ENCODE assay signal across 9 cellular contexts in the genomic region with DNA sequence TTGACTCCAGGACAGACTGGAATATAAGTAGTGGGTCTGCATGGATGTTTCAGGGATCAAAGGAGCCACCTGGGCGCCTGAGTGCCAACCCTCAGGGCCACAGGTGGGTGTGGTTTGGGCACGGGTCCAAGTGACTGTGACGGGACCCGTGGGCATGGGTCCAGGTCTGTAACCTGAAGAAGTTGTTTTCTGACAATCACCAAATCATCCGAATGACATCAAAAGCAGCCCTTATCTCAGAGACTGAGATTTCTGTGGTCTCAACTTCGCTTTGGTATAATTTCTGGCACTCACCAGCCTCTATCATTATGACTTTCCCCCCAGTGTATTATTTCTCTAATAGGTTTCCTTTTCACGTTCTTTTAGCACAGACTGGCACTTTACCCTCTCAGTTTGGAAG. TPM values are rescaled to one million over a fixed set of nuclear protein-coding genes. Genes with fewer than 3 reads are reported as not detected.
A peak's percentile ranks its signal among the peaks of the same experiment; 100 is the strongest.
DNase-seq lines count a peak whose midpoint lies in the region; ATAC-seq, FAIRE-seq and TF ChIP-seq lines count a peak whose summit lies in the region.
"Had no signal": no experiment of that assay in that cellular context is flagged by ENCODE, and none has a peak within 500 bp of the region (broad histone marks: within the 10 kb centered on the region; RNA-seq: fewer than 3 reads in every experiment).

No MANE protein-coding gene starts in this region.

- in situ Hi-C loops in SK-MEL-5 (cut with HindIII; ENCODE audit: low pct_unique_long_range_greater_than_20kb, low sequenced_read_pairs): no loop called here

- DNase-seq in activated CD4-positive, alpha-beta T cell treated with anti-CD3 and anti-CD28 coated beads for 36 hours: peak; percentile 78
- no peak for DNase-seq in activated CD4-positive, alpha-beta T cell treated with anti-CD3 and anti-CD28 coated beads, Interleukin-2, amount 10 ng/mL, durations not matched to agents 7 days and 5 days
- DNase-seq in SK-MEL-5 (ENCODE audit: low read depth, low spot score) (peak; percentile 22), epithelial cell of esophagus (ENCODE audit: low read depth) (peak; percentile 41), aorta (no peak), D721Med (ENCODE audit: insufficient read length, low spot score) (no peak), activated gamma-delta T cell (lab: John Stamatoyannopoulos, UW) (no peak)
- peak; percentile 84 for DNase-seq in stimulated activated CD8-positive, alpha-beta memory T cell treated with anti-CD3 and anti-CD28 coated beads, Interleukin-4, amount 100 ng/mL, for 48 hours

- peak overlapping the region; percentile 4 for H3K4me3 Mint-ChIP-seq in activated CD4-positive, alpha-beta T cell treated with anti-CD3 and anti-CD28 coated beads for 36 hours
- H3K4me3 Mint-ChIP-seq in activated CD4-positive, alpha-beta T cell treated with anti-CD3 and anti-CD28 coated beads, Interleukin-2, amount 10 ng/mL, durations not matched to agents 7 days and 5 days: no peak overlapping the region

- H3K9me3 Mint-ChIP-seq in activated CD4-positive, alpha-beta T cell treated with anti-CD3 and anti-CD28 coated beads for 36 hours (ENCODE audit: low read depth): no peaks in the 10 kb centered on the region
- no peaks in the 10 kb centered on the region for H3K9me3 Mint-ChIP-seq in activated CD4-positive, alpha-beta T cell treated with anti-CD3 and anti-CD28 coated beads, Interleukin-2, amount 10 ng/mL, durations not matched to agents 7 days and 5 days

- peak; percentile 71 for ATAC-seq in activated CD4-positive, alpha-beta T cell treated with anti-CD3 and anti-CD28 coated beads for 36 hours
- ATAC-seq in aorta (ENCODE audit: low FRiP score): no peak

- 53 to 54% methylated on average over 7 of the region's 7 CpGs for WGBS in aorta, 2 donors

- H3K27ac Mint-ChIP-seq in activated CD4-positive, alpha-beta T cell treated with anti-CD3 and anti-CD28 coated beads for 36 hours: peak overlapping the region; percentile 75
- no peak overlapping the region for H3K27ac Mint-ChIP-seq in activated CD4-positive, alpha-beta T cell treated with anti-CD3 and anti-CD28 coated beads, Interleukin-2, amount 10 ng/mL, durations not matched to agents 7 days and 5 days

- POLR2A ChIA-PET in activated CD4-positive, alpha-beta T cell treated with anti-CD3 and anti-CD28 coated beads for 36 hours (lab: Charles Lee): interaction anchor here (1.4 kb wide), 1 partner anchor 48 kb away, joined by 3 read pairs; no protein-coding TSS in a partner anchor
- POLR2A ChIA-PET in activated CD4-positive, alpha-beta T cell treated with anti-CD3 and anti-CD28 coated beads, Interleukin-2, amount 10 ng/mL, durations not matched to agents 7 days and 5 days (lab: Charles Lee): no interaction called here

- no peaks in the 10 kb centered on the region for H3K27me3 ChIP-seq in aorta (ENCODE audit: control insufficient read depth in 1 of 2, insufficient read depth in 2 of 2, low read length in 1 of 2)

- FAIRE-seq in D721Med (lab: Jason Lieb, UNC): no peak
- FAIRE-seq: frontal cortex had no signal

- TF ChIP-seq CTCF in epithelial cell of esophagus (IDR thresholded peaks at IDR 0.05; ENCODE audit: insufficient read depth, low read depth, low read length, missing control alignments) (no peak), D721Med (IDR thresholded peaks at IDR 0.05; ENCODE audit: insufficient read depth, missing control alignments) (no peak)

- H3K4me3 ChIP-seq in epithelial cell of esophagus (ENCODE audit: low read length): no peak overlapping the region
- H3K4me3 ChIP-seq in aorta (ENCODE audit: low read length in 2 of 2): no peak overlapping the region

- H3K9me3 ChIP-seq in aorta (ENCODE audit: control insufficient read depth, low read length): no peaks in the 10 kb centered on the region

- H3K27me3 Mint-ChIP-seq in activated CD4-positive, alpha-beta T cell treated with anti-CD3 and anti-CD28 coated beads for 36 hours: no peaks in the 10 kb centered on the region
- H3K27me3 Mint-ChIP-seq in activated CD4-positive, alpha-beta T cell treated with anti-CD3 and anti-CD28 coated beads, Interleukin-2, amount 10 ng/mL, durations not matched to agents 7 days and 5 days: no peaks in the 10 kb centered on the region

- CTCF ChIA-PET in activated CD4-positive, alpha-beta T cell treated with anti-CD3 and anti-CD28 coated beads for 36 hours (lab: Charles Lee): interaction anchor here (4.1 to 6.7 kb wide), 2 partner anchors 9 to 19 kb away, joined by 19 to 57 read pairs; no protein-coding TSS in a partner anchor
- CTCF ChIA-PET in activated CD4-positive, alpha-beta T cell treated with anti-CD3 and anti-CD28 coated beads, Interleukin-2, amount 10 ng/mL, durations not matched to agents 7 days and 5 days (lab: Charles Lee): interaction anchor here (1.0 to 1.5 kb wide), 2 partner anchors 10 to 19 kb away, joined by 3 to 5 read pairs; no protein-coding TSS in a partner anchor

- intact Hi-C loops in activated CD4-positive, alpha-beta T cell treated with anti-CD3 and anti-CD28 coated beads for 36 hours (cut with DNase I, micrococcal nuclease): loop anchor here (1.0 kb wide), 2 partner anchors 17 to 30 kb away; no protein-coding TSS in a partner anchor
- intact Hi-C loops in aorta (cut with DNase I): loop anchor here in 1 of 2 donors (10.0 kb wide), 1 partner anchor 572 kb away; a partner anchor contains a TSS

- H3K36me3 Mint-ChIP-seq in activated CD4-positive, alpha-beta T cell treated with anti-CD3 and anti-CD28 coated beads for 36 hours (ENCODE audit: low read depth): peaks cover 40% of the 10 kb centered on the region
- peaks cover 32% of the 10 kb centered on the region for H3K36me3 Mint-ChIP-seq in activated CD4-positive, alpha-beta T cell treated with anti-CD3 and anti-CD28 coated beads, Interleukin-2, amount 10 ng/mL, durations not matched to agents 7 days and 5 days (ENCODE audit: low read depth)

- peaks cover 9% of the 10 kb centered on the region in 2 donors for H3K36me3 ChIP-seq in aorta (ENCODE audit: control insufficient read depth in 1 of 2, insufficient read depth in 2 of 2, low read length in 1 of 2)

- no peak overlapping the region for H3K27ac ChIP-seq in aorta (ENCODE audit: low read depth in 1 of 2, low read length in 2 of 2)

- H3K4me1 ChIP-seq in aorta (ENCODE audit: control insufficient read depth in 1 of 2, insufficient read depth in 2 of 2, low read length in 2 of 2): no peaks in the 10 kb centered on the region

- H3K4me1 Mint-ChIP-seq in activated CD4-positive, alpha-beta T cell treated with anti-CD3 and anti-CD28 coated beads for 36 hours: peaks cover 31% of the 10 kb centered on the region
- peaks cover 7% of the 10 kb centered on the region for H3K4me1 Mint-ChIP-seq in activated CD4-positive, alpha-beta T cell treated with anti-CD3 and anti-CD28 coated beads, Interleukin-2, amount 10 ng/mL, durations not matched to agents 7 days and 5 days

RNA-seq across cellular contexts. Expression of a gene that starts 24.4 kb away (rescaled TPM):
- not detected for total RNA-seq in activated CD4-positive, alpha-beta T cell treated with anti-CD3 and anti-CD28 coated beads for 36 hours
- not detected for total RNA-seq in activated CD4-positive, alpha-beta T cell treated with anti-CD3 and anti-CD28 coated beads, Interleukin-2, amount 10 ng/mL, durations not matched to agents 7 days and 5 days
- total RNA-seq in SK-MEL-5 (2014; rRNA removed; shearing (Covaris generic)): 33.8 and 37.2 TPM in 2 replicates
- 22.6 and 22.8 TPM in 2 replicates for polyA plus RNA-seq in SK-MEL-5 (2015; cell fraction: cytosol; rRNA removed)
- 196 and 231 TPM in 2 replicates for polyA plus RNA-seq in SK-MEL-5 (2015; cell fraction: nucleus; rRNA removed)
- total RNA-seq in aorta: not detected
- not detected for polyA plus RNA-seq in aorta

RNA-seq across cellular contexts. Expression of a gene that starts 46.8 kb away (rescaled TPM):
- total RNA-seq in activated CD4-positive, alpha-beta T cell treated with anti-CD3 and anti-CD28 coated beads for 36 hours: 100 to 1,000 TPM; 150 to 199 TPM
- total RNA-seq in activated CD4-positive, alpha-beta T cell treated with anti-CD3 and anti-CD28 coated beads, Interleukin-2, amount 10 ng/mL, durations not matched to agents 7 days and 5 days: 100 to 1,000 TPM; 203 to 210 TPM
- 57.6 and 64.5 TPM in 2 replicates for total RNA-seq in SK-MEL-5 (2014; rRNA removed; shearing (Covaris generic))
- polyA plus RNA-seq in SK-MEL-5 (2015; cell fraction: cytosol; rRNA removed): 38.1 and 51.9 TPM in 2 replicates
- 330 and 356 TPM in 2 replicates for polyA plus RNA-seq in SK-MEL-5 (2015; cell fraction: nucleus; rRNA removed)
- 1 to 10 TPM; 6.2 to 9.1 TPM for total RNA-seq in aorta
- polyA plus RNA-seq in aorta: 1 to 10 TPM; 1.3 to 3.8 TPM

Comparison
In these comparisons a context has a peak if more than half of its experiments do, and no peak if none do; other contexts are left out.
1. DNase-seq: peak in activated CD4-positive, alpha-beta T cell treated with anti-CD3 and anti-CD28 coated beads for 36 hours (single experiment), SK-MEL-5 (single experiment), epithelial cell of esophagus (single experiment) and stimulated activated CD8-positive, alpha-beta memory T cell treated with anti-CD3 and anti-CD28 coated beads, Interleukin-4, amount 100 ng/mL, for 48 hours (single experiment); none in activated CD4-positive, alpha-beta T cell treated with anti-CD3 and anti-CD28 coated beads, Interleukin-2, amount 10 ng/mL, durations not matched to agents 7 days and 5 days (single experiment), aorta (0 of 2), D721Med (single experiment) and activated gamma-delta T cell (single experiment).
2. RNA of a gene that starts 24.4 kb away (total RNA-seq): 33.8 to 37.2 TPM in SK-MEL-5; not detected in activated CD4-positive, alpha-beta T cell treated with anti-CD3 and anti-CD28 coated beads for 36 hours, not detected in activated CD4-positive, alpha-beta T cell treated with anti-CD3 and anti-CD28 coated beads, Interleukin-2, amount 10 ng/mL, durations not matched to agents 7 days and 5 days and not detected in aorta; every median in the first group is over 10 times any median in the second.